21 cellular contexts compared by ENCODE assay signal in genomic region chr13:104385409-104385808, GRCh38.
DNase-seq lines count a peak whose midpoint lies in the region; ATAC-seq and TF ChIP-seq lines count a peak whose summit lies in the region.
"Had no signal": no experiment of that assay in that cellular context is flagged by ENCODE, and none has a peak within 500 bp of the region (broad histone marks: within the 10 kb centered on the region; RNA-seq: fewer than 3 reads in every experiment).

No MANE protein-coding gene starts in this region.

- no peak for ATAC-seq in psoas muscle
- ATAC-seq: GM23338, natural killer cell, Right ventricle myocardium inferior, T-cell had no signal

- in situ Hi-C loops in mammary epithelial cell (cut with MboI; ENCODE audit: low sequenced_read_pairs in 2 of 2): no loop called here

- H3K27ac ChIP-seq in mammary epithelial cell (ENCODE audit: insufficient read depth, low read depth, low read length) (no peak overlapping the region), WERI-Rb-1 (no peak overlapping the region), suprapubic skin (no peak overlapping the region), psoas muscle (no peak overlapping the region)
- H3K27ac ChIP-seq: C4-2B, coronary artery, spleen had no signal

- intact Hi-C loops in mammary epithelial cell (cut with micrococcal nuclease): no loop called here
- intact Hi-C loops in psoas muscle (cut with DNase I): no loop called here

- BruUV-seq in mammary epithelial cell (replicated peaks; lab: Mats Ljungman, UMichigan): no TSS peak

- peak overlapping the region; percentile 64 for H3K4me2 ChIP-seq in mammary epithelial cell (ENCODE audit: insufficient read depth, low read depth, low read length)
- H3K4me2 ChIP-seq: GM23338 had no signal

- H2AFZ ChIP-seq in mammary epithelial cell (ENCODE audit: low read depth, low read length): no peak overlapping the region
- H2AFZ ChIP-seq: GM23338 had no signal

- TF ChIP-seq POLR2A in suprapubic skin (IDR thresholded peaks at IDR 0.05): no peak

- CTCF ChIA-PET in mammary epithelial cell (lab: Charles Lee; ENCODE audit: low non-redundant PET): no interaction called here

- no peaks in the 10 kb centered on the region for H3K27me3 ChIP-seq in MG63
- no peaks in the 10 kb centered on the region for H3K27me3 ChIP-seq in mammary epithelial cell (ENCODE audit: insufficient read depth, low read length)
- H3K27me3 ChIP-seq in WERI-Rb-1 (ENCODE audit: insufficient read depth, low read depth, severe bottlenecking): no peaks in the 10 kb centered on the region
- H3K27me3 ChIP-seq in suprapubic skin: no peaks in the 10 kb centered on the region
- no peaks in the 10 kb centered on the region for H3K27me3 ChIP-seq in psoas muscle (ENCODE audit: insufficient read depth in 3 of 3, low read length in 2 of 3)
- H3K27me3 ChIP-seq: spleen had no signal

- H4K20me1 ChIP-seq in mammary epithelial cell (ENCODE audit: insufficient read depth, low read length): no peaks in the 10 kb centered on the region

- dilution Hi-C loops in mammary epithelial cell (cut with HindIII; ENCODE audit: low sequenced_read_pairs): no loop called here

- no peaks in the 10 kb centered on the region for H3K4me1 ChIP-seq in mammary epithelial cell (ENCODE audit: insufficient read depth, low read length)
- H3K4me1 ChIP-seq in suprapubic skin: no peaks in the 10 kb centered on the region
- no peaks in the 10 kb centered on the region for H3K4me1 ChIP-seq in psoas muscle
- H3K4me1 ChIP-seq: spleen had no signal

- no peaks in the 10 kb centered on the region for H3K79me2 ChIP-seq in mammary epithelial cell (ENCODE audit: insufficient read depth, low read length)

- DNase-seq in A172 (ENCODE audit: low spot score) (peak; percentile 26), MG63 (peak; percentile 12), mammary epithelial cell (peak; percentile 84), kidney glomerular epithelial cell (lab: John Stamatoyannopoulos, UW) (peak; percentile 35), WERI-Rb-1 (no peak), suprapubic skin (ENCODE audit: low spot score in 2 of 2) (no peak), psoas muscle (no peak)
- DNase-seq in activated CD4-positive, alpha-beta T cell treated with anti-CD3 and anti-CD28 coated beads for 1 hour: no peak
- DNase-seq: activated CD4-positive, alpha-beta T cell treated with anti-CD3 and anti-CD28 coated beads, Interleukin-2, amount 50 U/mL, for 4 hours; activated T-cell treated with anti-CD3 and anti-CD28 coated beads for 4 hours; aorta; natural killer cell; NCI-H1694 treated with DMSO at 0.1 percent for 48 hours; NCI-H446; spleen; stimulated activated CD8-positive, alpha-beta memory T cell treated with anti-CD3 and anti-CD28 coated beads, Interleukin-4, amount 100 ng/mL, for 48 hours; T-cell had no signal

- TF ChIP-seq CTCF in mammary epithelial cell (conservative IDR thresholded peaks at IDR 0.05 in 1 of 2, IDR thresholded peaks at IDR 0.05 in 1 of 2; ENCODE audit: extremely low read depth in 1 of 2, insufficient read depth in 1 of 2, low read depth in 1 of 2, low read length in 2 of 2): no peak
- no peak for TF ChIP-seq CTCF in WERI-Rb-1 (IDR thresholded peaks at IDR 0.05; ENCODE audit: low read depth, low read length)
- TF ChIP-seq CTCF in suprapubic skin (IDR thresholded peaks at IDR 0.05): no peak
- no peak for TF ChIP-seq CTCF in psoas muscle (IDR thresholded peaks at IDR 0.05)

- no peak for TF ChIP-seq EP300 in suprapubic skin (IDR thresholded peaks at IDR 0.05)

- H3K9me3 ChIP-seq in MG63: no peaks in the 10 kb centered on the region
- peaks cover 4% of the 10 kb centered on the region for H3K9me3 ChIP-seq in mammary epithelial cell (replicated peaks; ENCODE audit: insufficient read depth, low read length)
- peaks cover 4% of the 10 kb centered on the region for H3K9me3 ChIP-seq in WERI-Rb-1 (ENCODE audit: severe bottlenecking)
- no peaks in the 10 kb centered on the region for H3K9me3 ChIP-seq in suprapubic skin
- no peaks in the 10 kb centered on the region for H3K9me3 ChIP-seq in psoas muscle

- no peak overlapping the region for H3K4me3 ChIP-seq in MG63
- peak overlapping the region in 1 of 3 experiments; percentile 4 for H3K4me3 ChIP-seq in mammary epithelial cell (replicated peaks in 1 of 3; ENCODE audit: insufficient read depth in 1 of 3, low read depth in 2 of 3, low read length in 3 of 3)
- H3K4me3 ChIP-seq in WERI-Rb-1 (ENCODE audit: low read depth, low read length): no peak overlapping the region
- H3K4me3 ChIP-seq in suprapubic skin: no peak overlapping the region
- H3K4me3 ChIP-seq in psoas muscle: no peak overlapping the region
- H3K4me3 ChIP-seq: coronary artery, GM23338, spleen had no signal

- H3K36me3 ChIP-seq in MG63: no peaks in the 10 kb centered on the region
- H3K36me3 ChIP-seq in mammary epithelial cell (ENCODE audit: insufficient read depth, low read length): no peaks in the 10 kb centered on the region
- no peaks in the 10 kb centered on the region for H3K36me3 ChIP-seq in WERI-Rb-1
- H3K36me3 ChIP-seq in suprapubic skin: no peaks in the 10 kb centered on the region
- H3K36me3 ChIP-seq in psoas muscle (ENCODE audit: insufficient read depth in 1 of 2, low read depth in 1 of 2): no peaks in the 10 kb centered on the region
- H3K36me3 ChIP-seq: spleen had no signal

- H3K9ac ChIP-seq in mammary epithelial cell (ENCODE audit: insufficient read depth, low read length): no peak overlapping the region

- WGBS in mammary epithelial cell (ENCODE audit: low coverage, missing lambda C conversion rate): 39% methylated on average over 2 of the region's 2 CpGs
- WGBS in suprapubic skin: 57% methylated on average over 2 of the region's 2 CpGs
- 45 to 57% (median 48%) methylated on average over 2 of the region's 2 CpGs for WGBS in psoas muscle, 3 donors

Comparison
In these comparisons a context has a peak if more than half of its experiments do, and no peak if none do; other contexts are left out.
1. DNase-seq: peak in A172 (single experiment), MG63 (single experiment), mammary epithelial cell (single experiment) and kidney glomerular epithelial cell (single experiment); none in WERI-Rb-1 (single experiment), suprapubic skin (0 of 2), activated CD4-positive, alpha-beta T cell treated with anti-CD3 and anti-CD28 coated beads for 1 hour (single experiment) and psoas muscle (0 of 2).